In genomic region chr6:16285467-16286150, GRCh38 we compare ENCODE assay signal across 20 cellular contexts. TPM values are rescaled to one million over a fixed set of nuclear protein-coding genes. Genes with fewer than 3 reads are reported as not detected.
DNase-seq lines count a peak whose midpoint lies in the region; ATAC-seq, FAIRE-seq and TF ChIP-seq lines count a peak whose summit lies in the region.
"Had no signal": no experiment of that assay in that cellular context is flagged by ENCODE, and none has a peak within 500 bp of the region (broad histone marks: within the 10 kb centered on the region; RNA-seq: fewer than 3 reads in every experiment).

No MANE protein-coding gene starts in this region.

- H3K9me3 ChIP-seq in GM12878 (replicated peaks; ENCODE audit: control insufficient read depth, insufficient read depth, low read length), result no peaks in the 10 kb centered on the region
- H3K9me3 ChIP-seq in neuronal stem cell (replicated peaks in 1 of 2; ENCODE audit: control insufficient read depth in 2 of 2, insufficient read depth in 1 of 2, low read depth in 1 of 2, low read length in 2 of 2), result no peaks in the 10 kb centered on the region
- no peaks in the 10 kb centered on the region for H3K9me3 ChIP-seq in OCI-LY7 (ENCODE audit: low read length)
- H3K9me3 ChIP-seq: esophagus squamous epithelium, ovary, thyroid gland, vagina had no signal

- no peak overlapping the region for H3K4ac ChIP-seq in neuronal stem cell (ENCODE audit: low read length)

- no peaks in the 10 kb centered on the region for H3K36me3 ChIP-seq in H7 (replicated peaks; ENCODE audit: control insufficient read depth, insufficient read depth, low read length)
- no peaks in the 10 kb centered on the region for H3K36me3 ChIP-seq in GM12878 (ENCODE audit: control insufficient read depth in 2 of 2, insufficient read depth in 2 of 2, low read length in 1 of 2)
- H3K36me3 ChIP-seq in neuronal stem cell (replicated peaks in 1 of 2; ENCODE audit: control insufficient read depth in 2 of 2, insufficient read depth in 2 of 2, low read length in 2 of 2), result no peaks in the 10 kb centered on the region
- no peaks in the 10 kb centered on the region for H3K36me3 ChIP-seq in OCI-LY7 (ENCODE audit: insufficient read depth, low read length)
- H3K36me3 ChIP-seq: esophagus squamous epithelium, ovary, thyroid gland, vagina had no signal

- no peak overlapping the region for H3K23ac ChIP-seq in neuronal stem cell (ENCODE audit: low read depth, low read length, poor library complexity)

- peak overlapping the region; percentile 25 for H2BK15ac ChIP-seq in neuronal stem cell (ENCODE audit: low read length)

- H2BK5ac ChIP-seq in neuronal stem cell (ENCODE audit: low read length), result no peak overlapping the region

- H4K20me1 ChIP-seq in GM12878 (ENCODE audit: control insufficient read depth, insufficient read depth), result no peaks in the 10 kb centered on the region
- H4K20me1 ChIP-seq in OCI-LY7 (ENCODE audit: insufficient read depth, low read length), result no peaks in the 10 kb centered on the region

- no peak overlapping the region for H4K91ac ChIP-seq in neuronal stem cell (ENCODE audit: low read depth, low read length, poor library complexity)

- WGBS in GM12878 (ENCODE audit: insufficient coverage, insufficient replicate concordance, low lambda C conversion rate, missing lambda C conversion rate), result 59% methylated on average over 10 of the region's 11 CpGs
- WGBS in neuronal stem cell (ENCODE audit: extremely low coverage in 2 of 2, insufficient read length in 2 of 2, insufficient replicate concordance in 1 of 2), 2 donors, result no CpG with 5 or more reads among the region's 11 CpGs

- SMC1A ChIA-PET in GM12878 (lab: Charles Lee; ENCODE audit: uncharacterized antibody, unreplicated experiment), result interaction anchor here (0.6 to 3.9 kb wide), 14 partner anchors 11 to 489 kb away, joined by 3 to 36 read pairs (median 4); no protein-coding TSS in a partner anchor

- ATAC-seq in GM12878, result peak; percentile 54
- ATAC-seq: CD8-positive, alpha-beta T cell had no signal

- H3K79me1 ChIP-seq in neuronal stem cell (ENCODE audit: low read depth, low read length), result no peaks in the 10 kb centered on the region

- no peak for TF ChIP-seq POLR2A in GM12878 (IDR thresholded peaks at IDR 0.05; ENCODE audit: low read depth, low read length)

- no peak overlapping the region for H4K8ac ChIP-seq in neuronal stem cell (ENCODE audit: low read depth, low read length)

- H3K4me3 ChIP-seq in H7 (ENCODE audit: insufficient read depth, low read depth, low read length), result no peak overlapping the region
- no peak overlapping the region for H3K4me3 ChIP-seq in GM12878
- no peak overlapping the region for H3K4me3 ChIP-seq in neuronal stem cell (ENCODE audit: low read length in 2 of 2)
- no peak overlapping the region for H3K4me3 ChIP-seq in OCI-LY7 (ENCODE audit: low read depth, low read length, poor library complexity, severe bottlenecking)
- H3K4me3 ChIP-seq: esophagus squamous epithelium, ovary, thyroid gland, vagina had no signal

- intact Hi-C loops in GM12878 (cut with micrococcal nuclease; ENCODE audit: unreplicated experiment), result loop anchor here (1.0 to 10.0 kb wide), 3 partner anchors 46 to 799 kb away; no protein-coding TSS in a partner anchor
- intact Hi-C loops in OCI-LY7 (cut with micrococcal nuclease; ENCODE audit: unreplicated experiment), result no loop called here

- TF ChIP-seq RAD21 in GM12878 (IDR thresholded peaks at IDR 0.05; ENCODE audit: insufficient read depth, low read depth, low read length), result peak; percentile 13; the same call in 1 of the 2 replicates

- H3K27ac ChIP-seq in GM12878 (ENCODE audit: control insufficient read depth, insufficient read depth), result no peak overlapping the region
- H3K27ac ChIP-seq in neuronal stem cell (replicated peaks; ENCODE audit: low read length), result no peak overlapping the region
- no peak overlapping the region for H3K27ac ChIP-seq in OCI-LY7 (ENCODE audit: low read depth, low read length, poor library complexity, severe bottlenecking)
- H3K27ac ChIP-seq: esophagus squamous epithelium, ovary, thyroid gland, vagina had no signal

- peak overlapping the region; percentile 48 for H2AK5ac ChIP-seq in neuronal stem cell (ENCODE audit: low read depth, low read length)

- peak overlapping the region; percentile 38 for H3K18ac ChIP-seq in neuronal stem cell (ENCODE audit: low read length)

- H3K14ac ChIP-seq in neuronal stem cell (ENCODE audit: low read length), result no peak overlapping the region

- H3K79me2 ChIP-seq in GM12878 (ENCODE audit: control insufficient read depth, insufficient read depth, low read length) (no peaks in the 10 kb centered on the region), OCI-LY7 (ENCODE audit: insufficient read depth, low read depth, low read length) (no peaks in the 10 kb centered on the region)

- no peaks in the 10 kb centered on the region for H3K27me3 ChIP-seq in H7 (ENCODE audit: control insufficient read depth, insufficient read depth, low read length)
- no peaks in the 10 kb centered on the region for H3K27me3 ChIP-seq in GM12878 (replicated peaks in 1 of 2; ENCODE audit: control insufficient read depth in 2 of 2, insufficient read depth in 2 of 2, low read length in 1 of 2)
- peaks cover 0 to 5% (median 0%) of the 10 kb centered on the region in 3 experiments for H3K27me3 ChIP-seq in neuronal stem cell (ENCODE audit: control insufficient read depth in 3 of 3, insufficient read depth in 3 of 3, low read depth in 1 of 3, low read length in 3 of 3)
- H3K27me3 ChIP-seq: esophagus squamous epithelium, ovary, thyroid gland, vagina had no signal

- no peak overlapping the region for H2BK12ac ChIP-seq in neuronal stem cell (ENCODE audit: low read length)

- CTCF ChIA-PET in GM12878 (lab: Yijun Ruan, JAX) (interaction anchor here (0.6 to 7.8 kb wide), 46 partner anchors 10 to 808 kb away, joined by 3 to 88 read pairs (median 4); partner anchors contain the start of gene ATXN1), OCI-LY7 (lab: Charles Lee; ENCODE audit: unreplicated experiment) (no interaction called here)

- H3K9ac ChIP-seq in GM12878 (ENCODE audit: control insufficient read depth, insufficient read depth, low read length) (no peak overlapping the region), neuronal stem cell (ENCODE audit: low read depth, low read length, poor library complexity) (peak overlapping the region; percentile 7)

- FAIRE-seq in GM12878 (lab: Jason Lieb, UNC), result no peak

- H3K4me1 ChIP-seq in GM12878 (ENCODE audit: control insufficient read depth, insufficient read depth, low read length), result no peaks in the 10 kb centered on the region
- peaks cover 0 to 4% of the 10 kb centered on the region in 2 donors for H3K4me1 ChIP-seq in neuronal stem cell (ENCODE audit: control insufficient read depth in 2 of 2, insufficient read depth in 1 of 2, low read depth in 1 of 2, low read length in 2 of 2)
- H3K4me1 ChIP-seq in OCI-LY7 (ENCODE audit: insufficient read depth, low read length, poor library complexity, severe bottlenecking), result no peaks in the 10 kb centered on the region
- H3K4me1 ChIP-seq: esophagus squamous epithelium, thyroid gland, vagina had no signal

- H3K4me2 ChIP-seq in GM12878 (ENCODE audit: control insufficient read depth, insufficient read depth), result no peak overlapping the region
- no peak overlapping the region for H3K4me2 ChIP-seq in neuronal stem cell (ENCODE audit: insufficient read depth, low read length, poor library complexity, severe bottlenecking)
- no peak overlapping the region for H3K4me2 ChIP-seq in OCI-LY7 (ENCODE audit: low read length)

- RAD21 ChIA-PET in GM12878 (lab: Charles Lee; ENCODE audit: unreplicated experiment), result interaction anchor here (0.6 to 6.2 kb wide), 15 partner anchors 11 to 801 kb away, joined by 3 to 40 read pairs (median 6); partner anchors contain the start of gene ATXN1

- H2BK120ac ChIP-seq in neuronal stem cell (ENCODE audit: low read depth, low read length), result no peak overlapping the region

- DNase-seq in ELF-1 (ENCODE audit: low read depth, low spot score) (peak; percentile 28), H7 (peak; percentile 50), GM12878 (ENCODE audit: low read depth, low spot score) (no peak), neuronal stem cell (ENCODE audit: low spot score) (no peak), NCI-H748 (lab: John Stamatoyannopoulos, UW; ENCODE audit: unreplicated experiment) (no peak), hepatic stellate cell (ENCODE audit: low spot score) (no peak), OCI-LY7 (ENCODE audit: low spot score) (no peak)
- no peak for DNase-seq in activated naive CD4-positive, alpha-beta T cell (lab: John Stamatoyannopoulos, UW)
- DNase-seq: esophagus squamous epithelium; foreskin melanocyte; KG1; NCI-H1105; NCI-H187 treated with DMSO at 0.1 percent for 48 hours; NCI-H524 treated with DMSO at 0.1 percent for 48 hours; stimulated activated CD4-positive, alpha-beta T cell treated with anti-CD3 and anti-CD28 coated beads, Interleukin-1b, Interleukin-23, amount 100 ng/mL, for 48 hours had no signal

- TF ChIP-seq EP300 in GM12878 (IDR thresholded peaks at IDR 0.05; ENCODE audit: borderline replicate concordance in 1 of 2, control insufficient read depth in 1 of 2, low read depth in 2 of 2, low read length in 2 of 2), result no peak

- no TSS peak for BruUV-seq in GM12878 (replicated peaks; lab: Mats Ljungman, UMichigan)
- no TSS peak for BruUV-seq in OCI-LY7 (replicated peaks; lab: Mats Ljungman, UMichigan)

- no peak overlapping the region for H2AFZ ChIP-seq in GM12878 (ENCODE audit: control insufficient read depth, low read depth, low read length)
- H2AFZ ChIP-seq in neuronal stem cell (ENCODE audit: low read length), result peak overlapping the region; percentile 40
- H2AFZ ChIP-seq in OCI-LY7 (ENCODE audit: low read length), result no peak overlapping the region

- TF ChIP-seq CTCF in GM12878 (IDR thresholded peaks at IDR 0.05 in 2 of 3, conservative IDR thresholded peaks at IDR 0.05 in 1 of 3; ENCODE audit: control insufficient read depth in 2 of 3, extremely low read depth in 1 of 3, insufficient read depth in 1 of 3, low read depth in 3 of 3, low read length in 3 of 3) (peak in 1 of 3 experiments; percentile 23; a peak in 2 of 6 replicates), OCI-LY7 (conservative IDR thresholded peaks at IDR 0.05; ENCODE audit: low read length) (no peak)

- in situ Hi-C loops in GM12878 (cut with MboI), result loop anchor here (10.0 kb wide), 1 partner anchor 799 kb away; no protein-coding TSS in a partner anchor

- POLR2A ChIA-PET in GM12878 (lab: Charles Lee) (interaction anchor here (0.5 to 1.3 kb wide), 6 partner anchors 11 to 155 kb away, joined by 3 to 7 read pairs (median 3); no protein-coding TSS in a partner anchor), OCI-LY7 (lab: Charles Lee) (interaction anchor here (0.7 kb wide), 2 partner anchors 13 to 52 kb away, joined by 3 to 4 read pairs; no protein-coding TSS in a partner anchor)

- H3K9me2 ChIP-seq in OCI-LY7 (ENCODE audit: insufficient read depth, low read length), result no peaks in the 10 kb centered on the region

RNA-seq across cellular contexts. Expression of gene GMPR, which starts 47.2 kb away (rescaled TPM):
- 1.4 and 5.1 TPM in 2 replicates for total RNA-seq in H7 (2014; rRNA removed; shearing (Covaris generic))
- not detected in 2 replicates for total RNA-seq in GM12878 (2013; cell fraction: nucleolus; rRNA removed)
- 0.22 and 0.62 TPM in 2 replicates for total RNA-seq in GM12878 (2014; rRNA removed)
- total RNA-seq in GM12878 (2014; rRNA removed; fragmentation: Illumina TruSeq; extraction: Trizol), result 0.18 and 0.23 TPM in 2 replicates
- 0.67 and 1.1 TPM in 2 replicates for total RNA-seq in GM12878 (2021)
- polyA plus RNA-seq in GM12878 (2011; ENCODE audit: low read depth), result 0.47 TPM
- polyA plus RNA-seq in GM12878 (2011; rRNA removed), result 0.78 and 1.8 TPM in 2 replicates
- 1.8 and 1.9 TPM in 2 replicates for polyA plus RNA-seq in GM12878 (2011; cell fraction: cytosol; rRNA removed)
- polyA plus RNA-seq in GM12878 (2011; cell fraction: nucleus; rRNA removed), result 1.1 TPM in 2 replicates
- 1.9 and 3.2 TPM in 2 replicates for polyA plus RNA-seq in GM12878 (2012)
- 0.78 and 0.84 TPM in 2 replicates for polyA plus RNA-seq in GM12878 (2014; fragmentation: Illumina TruSeq; extraction: Trizol)
- polyA plus RNA-seq in GM12878 (2014; fragmentation: Nextera tagmentation; extraction: Ambion mirVana), result under 1 TPM in 1 of 2 experiments, not detected in 1; 0.49 TPM
- 0.32 and 0.55 TPM in 2 replicates for polyA plus RNA-seq in GM12878 (2014; rRNA removed)
- under 1 TPM; 0.15 to 0.24 TPM for polyA plus RNA-seq in GM12878 (2016; fragmentation: Nextera tagmentation; extraction: Ambion mirVana)
- 1.0 and 1.2 TPM in 2 replicates for polyA minus RNA-seq in GM12878 (2011; rRNA and poly(A)+ RNA removed)
- polyA minus RNA-seq in GM12878 (2011; cell fraction: cytosol; rRNA and poly(A)+ RNA removed), result 0.94 and 1.0 TPM in 2 replicates
- polyA minus RNA-seq in GM12878 (2011; cell fraction: nucleus; rRNA and poly(A)+ RNA removed), result 0.24 and 0.67 TPM in 2 replicates
- 0.20 TPM for polyA plus RNA-seq in neuronal stem cell (2013, experiment 1 of 2)
- polyA plus RNA-seq in neuronal stem cell (2013, experiment 2 of 2), result 0.54 TPM
- total RNA-seq in OCI-LY7 (2014; rRNA removed; shearing (Covaris generic)), result not detected in 2 replicates
- not detected in 2 replicates for total RNA-seq in OCI-LY7 (2022)
- total RNA-seq: B cell had no signal

Comparison
In these comparisons a context has a peak if more than half of its experiments do, and no peak if none do; other contexts are left out.
1. DNase-seq: peak in ELF-1 (single experiment) and H7 (single experiment); none in GM12878 (single experiment), neuronal stem cell (single experiment), NCI-H748 (single experiment), hepatic stellate cell (single experiment), OCI-LY7 (single experiment) and activated naive CD4-positive, alpha-beta T cell (0 of 4).